ENCODE assay signal across 42 cellular contexts in genomic region chr6:36317623-36318022, GRCh38. TPM values are rescaled to one million over a fixed set of nuclear protein-coding genes. Genes with fewer than 3 reads are reported as not detected.
"Had no signal": no experiment of that assay in that cellular context is flagged by ENCODE, and none has a peak within 500 bp of the region (broad histone marks: within the 10 kb centered on the region; RNA-seq: fewer than 3 reads in every experiment).

No MANE protein-coding gene starts in this region.

- DNase-seq: activated effector memory CD4-positive, alpha-beta T cell treated with anti-CD3 and anti-CD28 coated beads, Interleukin-2, amount 50 U/mL, for 16 hours; activated effector memory CD4-positive, alpha-beta T cell treated with Interleukin-2 at 50 U/mL for 16 hours; activated gamma-delta T cell; activated gamma-delta T cell treated with Interleukin-2 at 50 U/mL for 16 hours; activated naive CD4-positive, alpha-beta T cell; activated naive CD4-positive, alpha-beta T cell treated with anti-CD3 and anti-CD28 coated beads for 36 hours; activated naive CD4-positive, alpha-beta T cell treated with anti-CD3 and anti-CD28 coated beads, Interleukin-2, amount 10 ng/mL, durations not matched to agents 7 days and 5 days; activated naive CD4-positive, alpha-beta T cell treated with anti-CD3 and anti-CD28 coated beads, Interleukin-2, amount 50 U/mL, for 16 hours; activated naive CD4-positive, alpha-beta T cell treated with Interleukin-2 at 50 U/mL for 16 hours; activated naive CD8-positive, alpha-beta T cell treated with anti-CD3 and anti-CD28 coated beads for 36 hours; activated naive CD8-positive, alpha-beta T cell treated with anti-CD3 and anti-CD28 coated beads, Interleukin-2, amount 10 ng/mL, durations not matched to agents 7 days and 5 days; activated naive CD8-positive, alpha-beta T cell treated with anti-CD3 and anti-CD28 coated beads, Interleukin-2, amount 50 U/mL, for 24 hours; activated T-cell treated with anti-CD3 and anti-CD28 coated beads, Interleukin-2, amount 50 U/mL, for 1 hour; activated T-cell treated with anti-CD3 and anti-CD28 coated beads, Interleukin-2, amount 50 U/mL, for 24 hours; activated T-cell treated with anti-CD3 and anti-CD28 coated beads, Interleukin-2, amount 50 U/mL, for 4 hours; activated T-cell treated with anti-CD3 and anti-CD28 coated beads, Interleukin-2, amount 50 U/mL, for 48 hours; activated T-cell treated with anti-CD3 and anti-CD28 coated beads, Interleukin-2, amount 50 U/mL, for 72 hours; adrenal gland; amniotic stem cell; amygdala; anterior cingulate cortex; body of pancreas; caudate nucleus; central memory CD4-positive, alpha-beta T cell; cerebellar nuclear complex had no signal

- H3K27me3 Mint-ChIP-seq: activated naive CD4-positive, alpha-beta T cell treated with anti-CD3 and anti-CD28 coated beads, Interleukin-2, amount 50 U/mL, for 24 hours; activated naive CD8-positive, alpha-beta T cell; activated naive CD8-positive, alpha-beta T cell treated with anti-CD3 and anti-CD28 coated beads, Interleukin-2, amount 50 U/mL, for 24 hours; activated T-cell treated with anti-CD3 and anti-CD28 coated beads, Interleukin-2, amount 50 U/mL, for 24 hours; activated T-helper 17 cell treated with anti-CD3 and anti-CD28 coated beads, Interleukin-2, amount 50 U/mL, for 72 hours; brain had no signal

- H3K4me1 Mint-ChIP-seq: activated naive CD4-positive, alpha-beta T cell treated with anti-CD3 and anti-CD28 coated beads, Interleukin-2, amount 10 ng/mL, durations not matched to agents 7 days and 5 days; activated naive CD4-positive, alpha-beta T cell treated with anti-CD3 and anti-CD28 coated beads, Interleukin-2, amount 50 U/mL, for 24 hours; activated naive CD8-positive, alpha-beta T cell treated with anti-CD3 and anti-CD28 coated beads for 36 hours; activated naive CD8-positive, alpha-beta T cell treated with anti-CD3 and anti-CD28 coated beads, Interleukin-2, amount 10 ng/mL, durations not matched to agents 7 days and 5 days; activated naive CD8-positive, alpha-beta T cell treated with anti-CD3 and anti-CD28 coated beads, Interleukin-2, amount 50 U/mL, for 24 hours; activated T-helper 17 cell treated with anti-CD3 and anti-CD28 coated beads, Interleukin-2, amount 50 U/mL, for 72 hours; central memory CD8-positive, alpha-beta T cell had no signal

- H3K9me3 Mint-ChIP-seq: activated naive CD4-positive, alpha-beta T cell treated with anti-CD3 and anti-CD28 coated beads for 36 hours; activated naive CD4-positive, alpha-beta T cell treated with anti-CD3 and anti-CD28 coated beads, Interleukin-2, amount 10 ng/mL, durations not matched to agents 7 days and 5 days; activated naive CD4-positive, alpha-beta T cell treated with anti-CD3 and anti-CD28 coated beads, Interleukin-2, amount 50 U/mL, for 24 hours; activated naive CD4-positive, alpha-beta T cell treated with anti-CD3 and anti-CD28 coated beads, Interleukin-2, amount 50 U/mL, for 72 hours; activated naive CD8-positive, alpha-beta T cell treated with anti-CD3 and anti-CD28 coated beads for 36 hours; activated naive CD8-positive, alpha-beta T cell treated with anti-CD3 and anti-CD28 coated beads, Interleukin-2, amount 10 ng/mL, durations not matched to agents 7 days and 5 days; activated naive CD8-positive, alpha-beta T cell treated with anti-CD3 and anti-CD28 coated beads, Interleukin-2, amount 50 U/mL, for 24 hours; activated T-cell treated with anti-CD3 and anti-CD28 coated beads, Interleukin-2, amount 50 U/mL, for 24 hours; activated T-cell treated with anti-CD3 and anti-CD28 coated beads, Interleukin-2, amount 50 U/mL, for 4 hours; activated T-cell treated with anti-CD3 and anti-CD28 coated beads, Interleukin-2, amount 50 U/mL, for 72 hours; activated T-helper 17 cell treated with anti-CD3 and anti-CD28 coated beads, Interleukin-2, amount 50 U/mL, for 72 hours; activated T-helper 2 cell treated with anti-CD3 and anti-CD28 coated beads, Interferon-gamma antibody, Interleukin-2, Interleukin-4, amounts not matched to agents 10 μg/mL and 5 μg/mL and 100 μg/mL, durations not matched to agents 14 hours and 24 hours and 36 hours; central memory CD8-positive, alpha-beta T cell had no signal

- H3K36me3 Mint-ChIP-seq: activated naive CD4-positive, alpha-beta T cell treated with anti-CD3 and anti-CD28 coated beads, Interleukin-2, amount 10 ng/mL, durations not matched to agents 7 days and 5 days; activated naive CD4-positive, alpha-beta T cell treated with anti-CD3 and anti-CD28 coated beads, Interleukin-2, amount 50 U/mL, for 24 hours; activated naive CD4-positive, alpha-beta T cell treated with anti-CD3 and anti-CD28 coated beads, Interleukin-2, amount 50 U/mL, for 72 hours; activated naive CD8-positive, alpha-beta T cell; activated naive CD8-positive, alpha-beta T cell treated with anti-CD3 and anti-CD28 coated beads for 36 hours; activated naive CD8-positive, alpha-beta T cell treated with anti-CD3 and anti-CD28 coated beads, Interleukin-2, amount 10 ng/mL, durations not matched to agents 7 days and 5 days; brain had no signal

- H3K36me3 ChIP-seq: adrenal gland, ascending aorta, breast epithelium, cardiac muscle cell had no signal

- H3K27me3 ChIP-seq: adrenal gland, ascending aorta, body of pancreas, breast epithelium, cardiac muscle cell had no signal

- H3K27ac Mint-ChIP-seq: activated naive CD4-positive, alpha-beta T cell treated with anti-CD3 and anti-CD28 coated beads for 36 hours; activated naive CD4-positive, alpha-beta T cell treated with anti-CD3 and anti-CD28 coated beads, Interleukin-2, amount 10 ng/mL, durations not matched to agents 7 days and 5 days; activated naive CD4-positive, alpha-beta T cell treated with anti-CD3 and anti-CD28 coated beads, Interleukin-2, amount 50 U/mL, for 24 hours; activated naive CD4-positive, alpha-beta T cell treated with anti-CD3 and anti-CD28 coated beads, Interleukin-2, amount 50 U/mL, for 72 hours; activated naive CD8-positive, alpha-beta T cell; activated naive CD8-positive, alpha-beta T cell treated with anti-CD3 and anti-CD28 coated beads for 36 hours; activated naive CD8-positive, alpha-beta T cell treated with anti-CD3 and anti-CD28 coated beads, Interleukin-2, amount 10 ng/mL, durations not matched to agents 7 days and 5 days; activated naive CD8-positive, alpha-beta T cell treated with anti-CD3 and anti-CD28 coated beads, Interleukin-2, amount 50 U/mL, for 24 hours; activated T-cell treated with anti-CD3 and anti-CD28 coated beads, Interleukin-2, amount 50 U/mL, for 24 hours; activated T-cell treated with anti-CD3 and anti-CD28 coated beads, Interleukin-2, amount 50 U/mL, for 72 hours; activated T-helper 17 cell treated with anti-CD3 and anti-CD28 coated beads, Interleukin-2, amount 50 U/mL, for 72 hours; activated T-helper 2 cell treated with anti-CD3 and anti-CD28 coated beads, Interferon-gamma antibody, Interleukin-2, Interleukin-4, amounts not matched to agents 10 μg/mL and 5 μg/mL and 100 μg/mL, durations not matched to agents 14 hours and 24 hours and 36 hours had no signal

- H3K27ac ChIP-seq: adrenal gland, ascending aorta, body of pancreas, breast epithelium, cardiac muscle cell had no signal

- ATAC-seq: activated naive CD4-positive, alpha-beta T cell treated with anti-CD3 and anti-CD28 coated beads, Interleukin-2, amount 50 U/mL, for 72 hours; activated naive CD8-positive, alpha-beta T cell treated with anti-CD3 and anti-CD28 coated beads, Interleukin-2, amount 50 U/mL, for 24 hours; activated T-cell treated with anti-CD3 and anti-CD28 coated beads, Interleukin-2, amount 50 U/mL, for 4 hours; activated T-cell treated with anti-CD3 and anti-CD28 coated beads, Interleukin-2, amount 50 U/mL, for 72 hours; activated T-helper 17 cell treated with anti-CD3 and anti-CD28 coated beads, Interleukin-2, amount 50 U/mL, for 72 hours; body of pancreas had no signal

- H3K4me3 Mint-ChIP-seq: activated naive CD4-positive, alpha-beta T cell treated with anti-CD3 and anti-CD28 coated beads for 36 hours; activated naive CD4-positive, alpha-beta T cell treated with anti-CD3 and anti-CD28 coated beads, Interleukin-2, amount 10 ng/mL, durations not matched to agents 7 days and 5 days; activated naive CD4-positive, alpha-beta T cell treated with anti-CD3 and anti-CD28 coated beads, Interleukin-2, amount 50 U/mL, for 24 hours; activated naive CD8-positive, alpha-beta T cell; activated naive CD8-positive, alpha-beta T cell treated with anti-CD3 and anti-CD28 coated beads for 36 hours; activated naive CD8-positive, alpha-beta T cell treated with anti-CD3 and anti-CD28 coated beads, Interleukin-2, amount 10 ng/mL, durations not matched to agents 7 days and 5 days; activated naive CD8-positive, alpha-beta T cell treated with anti-CD3 and anti-CD28 coated beads, Interleukin-2, amount 50 U/mL, for 24 hours; activated T-cell treated with anti-CD3 and anti-CD28 coated beads, Interleukin-2, amount 50 U/mL, for 24 hours; activated T-cell treated with anti-CD3 and anti-CD28 coated beads, Interleukin-2, amount 50 U/mL, for 4 hours; activated T-cell treated with anti-CD3 and anti-CD28 coated beads, Interleukin-2, amount 50 U/mL, for 72 hours; activated T-helper 17 cell treated with anti-CD3 and anti-CD28 coated beads, Interleukin-2, amount 50 U/mL, for 72 hours; brain; central memory CD8-positive, alpha-beta T cell had no signal

- H3K4me3 ChIP-seq: adrenal gland, ascending aorta, body of pancreas, breast epithelium, cardiac muscle cell had no signal

- H3K9me3 ChIP-seq: adrenal gland, ascending aorta, body of pancreas, breast epithelium had no signal

- H3K4me1 ChIP-seq: adrenal gland, breast epithelium had no signal

- FAIRE-seq: astrocyte, bronchial epithelial cell, colon had no signal

RNA-seq across cellular contexts. Expression of gene BNIP5, which starts 19.1 kb away (rescaled TPM):
- total RNA-seq: activated naive CD4-positive, alpha-beta T cell treated with anti-CD3 and anti-CD28 coated beads for 36 hours; activated naive CD4-positive, alpha-beta T cell treated with anti-CD3 and anti-CD28 coated beads, Interleukin-2, amount 50 U/mL, for 72 hours; activated naive CD8-positive, alpha-beta T cell treated with anti-CD3 and anti-CD28 coated beads for 36 hours; activated naive CD8-positive, alpha-beta T cell treated with anti-CD3 and anti-CD28 coated beads, Interleukin-2, amount 10 ng/mL, durations not matched to agents 7 days and 5 days; activated T-cell treated with anti-CD3 and anti-CD28 coated beads, Interleukin-2, amount 50 U/mL, for 4 hours; activated T-cell treated with anti-CD3 and anti-CD28 coated beads, Interleukin-2, amount 50 U/mL, for 72 hours; activated T-helper 17 cell treated with anti-CD3 and anti-CD28 coated beads, Interleukin-2, amount 50 U/mL, for 72 hours; activated T-helper 2 cell treated with anti-CD3 and anti-CD28 coated beads, Interferon-gamma antibody, Interleukin-2, Interleukin-4, amounts not matched to agents 10 μg/mL and 5 μg/mL and 100 μg/mL, durations not matched to agents 14 hours and 24 hours and 36 hours; adrenal gland; aorta; ascending aorta; astrocyte; bronchial epithelial cell; cardiac septum; cerebellum; chondrocyte had no signal
- polyA plus RNA-seq: cardiac muscle cell had no signal

RNA-seq across cellular contexts. Expression of gene PNPLA1, which starts 47.8 kb away (rescaled TPM):
- total RNA-seq: activated naive CD4-positive, alpha-beta T cell treated with anti-CD3 and anti-CD28 coated beads for 36 hours; activated naive CD4-positive, alpha-beta T cell treated with anti-CD3 and anti-CD28 coated beads, Interleukin-2, amount 50 U/mL, for 72 hours; activated naive CD8-positive, alpha-beta T cell treated with anti-CD3 and anti-CD28 coated beads for 36 hours; activated naive CD8-positive, alpha-beta T cell treated with anti-CD3 and anti-CD28 coated beads, Interleukin-2, amount 10 ng/mL, durations not matched to agents 7 days and 5 days; activated T-cell treated with anti-CD3 and anti-CD28 coated beads, Interleukin-2, amount 50 U/mL, for 72 hours; activated T-helper 17 cell treated with anti-CD3 and anti-CD28 coated beads, Interleukin-2, amount 50 U/mL, for 72 hours; activated T-helper 2 cell treated with anti-CD3 and anti-CD28 coated beads, Interferon-gamma antibody, Interleukin-2, Interleukin-4, amounts not matched to agents 10 μg/mL and 5 μg/mL and 100 μg/mL, durations not matched to agents 14 hours and 24 hours and 36 hours; ascending aorta; astrocyte; body of pancreas; breast epithelium; cardiac muscle cell; cardiac septum; cerebellum; chondrocyte had no signal
- polyA plus RNA-seq: cardiac muscle cell had no signal
